ENCODE assay signal across 8 cellular contexts in the genomic region with DNA sequence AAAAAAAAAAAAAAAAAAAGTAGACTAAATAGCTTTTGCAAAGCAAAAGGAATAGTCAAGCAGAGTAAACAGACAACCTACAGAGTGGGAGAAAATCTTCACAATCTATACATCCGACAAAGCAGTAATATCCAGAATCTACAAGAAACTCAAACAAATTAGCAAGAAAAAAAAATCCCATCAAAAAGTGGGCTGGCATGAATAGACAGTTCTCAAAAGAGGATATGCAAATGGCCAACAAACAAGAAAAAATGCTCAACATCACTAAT. TPM values are rescaled to one million over a fixed set of nuclear protein-coding genes. Genes with fewer than 3 reads are reported as not detected.
DNase-seq lines count a peak whose midpoint lies in the region; ATAC-seq, FAIRE-seq and TF ChIP-seq lines count a peak whose summit lies in the region.
"Not testable (repeated sequence)": the region's sequence is repeated elsewhere in the genome, so short reads cannot be mapped to it uniquely, and the experiment has no call there.

No MANE protein-coding gene starts in this region.

- not testable (repeated sequence) for H3K9me3 Mint-ChIP-seq in activated CD8-positive, alpha-beta T cell treated with anti-CD3 and anti-CD28 coated beads, Interleukin-2, amount 10 ng/mL, durations not matched to agents 7 days and 5 days (ENCODE audit: insufficient read depth); MCF 10A (ENCODE audit: unreplicated experiment)

- WGBS in esophagus squamous epithelium, 2 donors, result 14 to 15% methylated on average over 1 of the region's 1 CpG
- WGBS in pancreas, 2 donors, result 28 to 68% methylated on average over 1 of the region's 1 CpG

- peaks cover 92% of the 10 kb centered on the region for H3K27me3 ChIP-seq in BLaER1
- not testable (repeated sequence) for H3K27me3 ChIP-seq in MG63; esophagus squamous epithelium; lower lobe of right lung (ENCODE audit: low read depth); pancreas

- not testable (repeated sequence) for TF ChIP-seq CTCF in MCF 10A (IDR thresholded peaks at IDR 0.05; ENCODE audit: unreplicated experiment); esophagus squamous epithelium (IDR thresholded peaks at IDR 0.05); lower lobe of right lung (IDR thresholded peaks at IDR 0.05); pancreas (IDR thresholded peaks at IDR 0.05)

- peaks cover 10% of the 10 kb centered on the region for H4K20me1 ChIP-seq in BLaER1

- H3K9ac ChIP-seq in BLaER1, result not testable (repeated sequence)

- BruUV-seq in MCF 10A (replicated peaks; lab: Mats Ljungman, UMichigan), result not testable (repeated sequence)

- not testable (repeated sequence) for H3K36me3 Mint-ChIP-seq in activated CD8-positive, alpha-beta T cell treated with anti-CD3 and anti-CD28 coated beads, Interleukin-2, amount 10 ng/mL, durations not matched to agents 7 days and 5 days (ENCODE audit: low read depth); MCF 10A (ENCODE audit: insufficient read depth, unreplicated experiment)

- not testable (repeated sequence) for H3K27ac ChIP-seq in BLaER1
- H3K27ac ChIP-seq in esophagus squamous epithelium, result peak overlapping the region; percentile 90 to 99 (median 96)
- peak overlapping the region; percentile 98 for H3K27ac ChIP-seq in lower lobe of right lung
- H3K27ac ChIP-seq in pancreas, result peak overlapping the region; percentile 87 to 97 (median 95)
- peak overlapping the region; percentile 86 for H3K27ac ChIP-seq in temporal lobe (ENCODE audit: low read depth, low read length)

- not testable (repeated sequence) for ATAC-seq in activated CD8-positive, alpha-beta T cell treated with anti-CD3 and anti-CD28 coated beads, Interleukin-2, amount 10 ng/mL, durations not matched to agents 7 days and 5 days; lower lobe of right lung; pancreas

- H3K27ac Mint-ChIP-seq in activated CD8-positive, alpha-beta T cell treated with anti-CD3 and anti-CD28 coated beads, Interleukin-2, amount 10 ng/mL, durations not matched to agents 7 days and 5 days, result peak overlapping the region; percentile 84
- H3K27ac Mint-ChIP-seq in MCF 10A (ENCODE audit: low read depth, unreplicated experiment), result peak overlapping the region; percentile 79

- not testable (repeated sequence) for H3K4me2 ChIP-seq in BLaER1

- POLR2A ChIA-PET in activated CD8-positive, alpha-beta T cell treated with anti-CD3 and anti-CD28 coated beads, Interleukin-2, amount 10 ng/mL, durations not matched to agents 7 days and 5 days (lab: Charles Lee), result interaction anchor here (0.6 to 1.5 kb wide), 6 partner anchors 13 to 130 kb away, joined by 3 to 13 read pairs (median 4); a partner anchor contains a TSS
- POLR2A ChIA-PET in MCF 10A (lab: Yijun Ruan, JAX), result interaction anchor here (0.8 to 2.3 kb wide), 8 partner anchors 8 to 206 kb away, joined by 3 to 65 read pairs (median 4); no protein-coding TSS in a partner anchor

- FAIRE-seq in pancreas (lab: Jason Lieb, UNC), result not testable (repeated sequence)

- CTCF ChIA-PET in activated CD8-positive, alpha-beta T cell treated with anti-CD3 and anti-CD28 coated beads, Interleukin-2, amount 10 ng/mL, durations not matched to agents 7 days and 5 days (lab: Charles Lee), result interaction anchor here (0.9 to 1.6 kb wide), 5 partner anchors 14 to 181 kb away, joined by 4 to 9 read pairs (median 6); no protein-coding TSS in a partner anchor
- CTCF ChIA-PET in MCF 10A (lab: Yijun Ruan, JAX), result interaction anchor here (0.6 to 0.9 kb wide), 4 partner anchors 14 to 128 kb away, joined by 3 to 8 read pairs (median 3); no protein-coding TSS in a partner anchor

- H3K9me3 ChIP-seq in BLaER1, result peaks cover 22% of the 10 kb centered on the region
- not testable (repeated sequence) for H3K9me3 ChIP-seq in MG63, esophagus squamous epithelium, lower lobe of right lung, pancreas

- H3K27me3 Mint-ChIP-seq in activated CD8-positive, alpha-beta T cell treated with anti-CD3 and anti-CD28 coated beads, Interleukin-2, amount 10 ng/mL, durations not matched to agents 7 days and 5 days (ENCODE audit: low read depth); MCF 10A (ENCODE audit: insufficient read depth, unreplicated experiment): not testable (repeated sequence)

- H3K4me3 Mint-ChIP-seq in activated CD8-positive, alpha-beta T cell treated with anti-CD3 and anti-CD28 coated beads, Interleukin-2, amount 10 ng/mL, durations not matched to agents 7 days and 5 days, result peak overlapping the region; percentile 84
- peak overlapping the region; percentile 81 for H3K4me3 Mint-ChIP-seq in MCF 10A (ENCODE audit: unreplicated experiment)

- intact Hi-C loops in MCF 10A (cut with micrococcal nuclease); esophagus squamous epithelium (cut with DNase I); lower lobe of right lung (cut with DNase I); pancreas (cut with DNase I): not testable (repeated sequence)

- H3K4me3 ChIP-seq in BLaER1 (peak overlapping the region; percentile 66; the same call in 1 of the 2 replicates), MG63 (peak overlapping the region; percentile 61), esophagus squamous epithelium (peak overlapping the region; percentile 58 to 97 (median 76)), lower lobe of right lung (peak overlapping the region; percentile 74), pancreas (peak overlapping the region in 3 of 4 donors; percentile 63 to 90 (median 79))

- H3K4me1 ChIP-seq in BLaER1 (peaks cover 12% of the 10 kb centered on the region), esophagus squamous epithelium (peaks cover 0 to 52% (median 8%) of the 10 kb centered on the region in 3 donors), lower lobe of right lung (peaks cover 28% of the 10 kb centered on the region), pancreas (peaks cover 0 to 11% (median 8%) of the 10 kb centered on the region in 3 donors)

- not testable (repeated sequence) for TF ChIP-seq POLR2A in esophagus squamous epithelium (IDR thresholded peaks at IDR 0.05)

- DNase-seq in MG63; activated CD8-positive, alpha-beta T cell treated with anti-CD3 and anti-CD28 coated beads, Interleukin-2, amount 10 ng/mL, durations not matched to agents 7 days and 5 days; MCF 10A (ENCODE audit: unreplicated experiment); esophagus squamous epithelium (lab: John Stamatoyannopoulos, UW); lower lobe of right lung; pancreas: not testable (repeated sequence)

- peaks cover 35% of the 10 kb centered on the region for H3K4me1 Mint-ChIP-seq in activated CD8-positive, alpha-beta T cell treated with anti-CD3 and anti-CD28 coated beads, Interleukin-2, amount 10 ng/mL, durations not matched to agents 7 days and 5 days (ENCODE audit: low read depth)
- not testable (repeated sequence) for H3K4me1 Mint-ChIP-seq in MCF 10A (ENCODE audit: insufficient read depth, unreplicated experiment)

- not testable (repeated sequence) for H3K36me3 ChIP-seq in BLaER1, MG63, esophagus squamous epithelium, lower lobe of right lung, pancreas

RNA-seq across cellular contexts. Expression of a gene that starts 0.8 kb away (rescaled TPM):
- total RNA-seq in MG63 (2014; rRNA removed; shearing (Covaris generic); ENCODE audit: low replicate concordance), result 45.1 and 59.9 TPM in 2 replicates
- total RNA-seq in activated CD8-positive, alpha-beta T cell treated with anti-CD3 and anti-CD28 coated beads, Interleukin-2, amount 10 ng/mL, durations not matched to agents 7 days and 5 days, result 10 to 100 TPM; 51.0 to 52.8 TPM
- total RNA-seq in MCF 10A (2022), result 68.5 and 75.6 TPM in 2 replicates
- total RNA-seq in esophagus squamous epithelium, result 10 to 100 TPM; 76.6 to 95.7 (median 84.4) TPM
- total RNA-seq in lower lobe of right lung, result 160 TPM
- total RNA-seq in pancreas, result 100 to 1,000 TPM in 2 of 6 donors, 10 to 100 TPM in 4; 77.7 to 110 (median 97.3) TPM
- polyA plus RNA-seq in pancreas, result 100 to 1,000 TPM; 108 to 193 TPM
- 14.5 TPM for total RNA-seq in temporal lobe

RNA-seq across cellular contexts. Expression of a gene that starts 27.5 kb away (rescaled TPM):
- total RNA-seq in MG63 (2014; rRNA removed; shearing (Covaris generic); ENCODE audit: low replicate concordance), result 4.2 and 17.6 TPM in 2 replicates
- 10 to 100 TPM; 21.2 to 21.4 TPM for total RNA-seq in activated CD8-positive, alpha-beta T cell treated with anti-CD3 and anti-CD28 coated beads, Interleukin-2, amount 10 ng/mL, durations not matched to agents 7 days and 5 days
- total RNA-seq in MCF 10A (2022), result 18.6 and 20.0 TPM in 2 replicates
- total RNA-seq in esophagus squamous epithelium, result 10 to 100 TPM; 18.7 to 38.3 (median 26.5) TPM
- total RNA-seq in lower lobe of right lung, result 22.4 TPM
- 10 to 100 TPM; 12.7 to 21.6 (median 18.0) TPM for total RNA-seq in pancreas
- 10 to 100 TPM; 21.2 to 23.0 TPM for polyA plus RNA-seq in pancreas
- 6.1 TPM for total RNA-seq in temporal lobe
